ENCODE assay signal across 15 cellular contexts in the genomic region with DNA sequence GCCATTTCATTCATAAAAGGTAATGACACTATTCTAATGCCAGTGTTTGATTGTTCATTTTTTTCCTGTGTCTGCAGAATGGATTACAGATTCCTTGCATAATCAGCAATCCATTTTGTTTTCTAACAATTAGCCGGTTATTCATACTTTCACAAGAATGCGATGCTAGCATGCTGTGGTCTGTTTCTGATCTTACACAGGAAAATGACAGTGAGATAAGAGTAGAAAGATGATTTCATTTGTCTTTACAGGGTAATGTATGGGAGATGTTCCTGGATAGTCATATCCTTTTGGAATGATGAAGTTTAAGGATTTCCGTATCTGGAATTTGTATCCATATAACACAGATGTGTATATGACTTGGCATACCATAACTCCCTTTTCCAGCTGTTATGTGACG.
"Had no signal": no experiment of that assay in that cellular context is flagged by ENCODE, and none has a peak within 500 bp of the region (broad histone marks: within the 10 kb centered on the region; RNA-seq: fewer than 3 reads in every experiment).

No MANE protein-coding gene starts in this region.

- H3K27ac ChIP-seq: body of pancreas, dorsolateral prefrontal cortex, left lung, thyroid gland, WERI-Rb-1 had no signal

- H3K27ac Mint-ChIP-seq: activated naive CD8-positive, alpha-beta T cell; activated T-helper 1 cell treated with anti-CD3 and anti-CD28 coated beads, Interleukin-12 subunit alpha, Interleukin-12 subunit beta, Interleukin-2, Interleukin-4 antibody, amounts not matched to agents 30 ng/mL and 10 ng/mL and 1 ng/mL, durations not matched to agents 14 hours and 24 hours and 36 hours; progenitor cell of endocrine pancreas; T-helper 1 cell treated with Interleukin-12 subunit alpha and Interleukin-12 subunit beta and Interleukin-4 antibody, amounts not matched to agents 30 μg/mL and 1 μg/mL, for 36 hours had no signal

- ATAC-seq: body of pancreas, left lung had no signal

- H3K4me1 ChIP-seq: body of pancreas, thyroid gland had no signal

- H3K27me3 ChIP-seq: body of pancreas, dorsolateral prefrontal cortex, left lung, thyroid gland had no signal

- H3K9me3 ChIP-seq: body of pancreas, left lung, thyroid gland had no signal

- H3K4me3 ChIP-seq: body of pancreas, dorsolateral prefrontal cortex, left lung, thyroid gland had no signal

- DNase-seq: activated CD4-positive, alpha-beta T cell treated with anti-CD3 and anti-CD28 coated beads for 1 hour; amygdala; body of pancreas; dorsolateral prefrontal cortex; islet precursor cell; left lung; stimulated activated CD4-positive, alpha-beta T cell treated with anti-CD3 and anti-CD28 coated beads, Interleukin-12 subunit alpha, Interleukin-12 subunit beta, amount 100 ng/mL, for 4 hours; stimulated activated CD4-positive, alpha-beta T cell treated with anti-CD3 and anti-CD28 coated beads, Interleukin-1b, Interleukin-23, amount 100 ng/mL, for 48 hours; stimulated activated naive CD4-positive, alpha-beta T cell treated with Interleukin-2 at 50 U/mL for 16 hours; thyroid gland had no signal

- H3K9me3 Mint-ChIP-seq: activated T-helper 1 cell treated with anti-CD3 and anti-CD28 coated beads, Interleukin-12 subunit alpha, Interleukin-12 subunit beta, Interleukin-2, Interleukin-4 antibody, amounts not matched to agents 30 ng/mL and 10 ng/mL and 1 ng/mL, durations not matched to agents 14 hours and 24 hours and 36 hours; T-helper 1 cell treated with Interleukin-12 subunit alpha and Interleukin-12 subunit beta and Interleukin-4 antibody, amounts not matched to agents 30 μg/mL and 1 μg/mL, for 36 hours had no signal

- H3K4me3 Mint-ChIP-seq: activated naive CD8-positive, alpha-beta T cell; activated T-helper 1 cell treated with anti-CD3 and anti-CD28 coated beads, Interleukin-12 subunit alpha, Interleukin-12 subunit beta, Interleukin-2, Interleukin-4 antibody, amounts not matched to agents 30 ng/mL and 10 ng/mL and 1 ng/mL, durations not matched to agents 14 hours and 24 hours and 36 hours; T-helper 1 cell treated with Interleukin-12 subunit alpha and Interleukin-12 subunit beta and Interleukin-4 antibody, amounts not matched to agents 30 μg/mL and 1 μg/mL, for 36 hours had no signal

- H3K36me3 ChIP-seq: left lung, thyroid gland, WERI-Rb-1 had no signal

- H3K27me3 Mint-ChIP-seq: activated naive CD8-positive, alpha-beta T cell; progenitor cell of endocrine pancreas had no signal
